ENCODE assay signal across 17 cellular contexts in genomic region chr14:91390165-91390778, GRCh38. TPM values are rescaled to one million over a fixed set of nuclear protein-coding genes. Genes with fewer than 3 reads are reported as not detected.
A peak's percentile ranks its signal among the peaks of the same experiment; 100 is the strongest.
DNase-seq lines count a peak whose midpoint lies in the region; ATAC-seq, FAIRE-seq and TF ChIP-seq lines count a peak whose summit lies in the region.
"Had no signal": no experiment of that assay in that cellular context is flagged by ENCODE, and none has a peak within 500 bp of the region (broad histone marks: within the 10 kb centered on the region; RNA-seq: fewer than 3 reads in every experiment).

No MANE protein-coding gene starts in this region.

- CTCF ChIA-PET in T-cell (lab: Charles Lee) (interaction anchor here in 1 of 2 donors (0.5 to 1.7 kb wide), 3 partner anchors 28 to 223 kb away, joined by 3 to 5 read pairs (median 3); partner anchors contain the start of gene CCDC88C), H1 (lab: Charles Lee; ENCODE audit: partially characterized antibody) (interaction anchor here (2.0 kb wide), 1 partner anchor 16 kb away, joined by 5 read pairs; no protein-coding TSS in a partner anchor)

- H3K18ac ChIP-seq in H1 (ENCODE audit: extremely low read depth, low read length), result no peak overlapping the region

- peaks cover 90 to 95% (median 91%) of the 10 kb centered on the region in 3 donors for H3K4me1 Mint-ChIP-seq in T-cell

- H3K4me1 ChIP-seq in BLaER1 (peaks cover 100% of the 10 kb centered on the region), H1 (replicated peaks in 1 of 4; ENCODE audit: control insufficient read depth in 3 of 4, insufficient read depth in 4 of 4, low read length in 3 of 4) (peaks cover 23 to 44% (median 33%) of the 10 kb centered on the region in 4 experiments)

- no peak overlapping the region for H3K14ac ChIP-seq in H1 (ENCODE audit: insufficient read length)

- H4K8ac ChIP-seq in H1 (ENCODE audit: extremely low read depth, insufficient read depth, low read length), result no peak overlapping the region

- H3K9me3 ChIP-seq in BLaER1, result no peaks in the 10 kb centered on the region
- H3K9me3 ChIP-seq in H1 (ENCODE audit: insufficient read depth in 2 of 2, low read depth in 1 of 2, low read length in 1 of 2), result no peaks in the 10 kb centered on the region
- H3K9me3 ChIP-seq: right atrium auricular region had no signal

- H2BK5ac ChIP-seq in H1 (ENCODE audit: low read depth, low read length), result no peak overlapping the region

- H2BK120ac ChIP-seq in H1 (replicated peaks; ENCODE audit: low read depth, low read length), result no peak overlapping the region

- H3K27ac Mint-ChIP-seq in T-cell, result peak overlapping the region; percentile 91 to 93

- peaks cover 10 to 92% of the 10 kb centered on the region in 2 experiments for H3K79me2 ChIP-seq in H1 (ENCODE audit: control insufficient read depth in 1 of 2, insufficient read depth in 2 of 2, low read length in 2 of 2)

- H3K9me3 Mint-ChIP-seq in T-cell, result no peaks in the 10 kb centered on the region

- no peak for TF ChIP-seq RAD21 in H1 (IDR thresholded peaks at IDR 0.05 in 1 of 2, conservative IDR thresholded peaks at IDR 0.05 in 1 of 2; ENCODE audit: low read depth in 2 of 2, low read length in 2 of 2)

- peaks cover 2% of the 10 kb centered on the region for H3K36me3 Mint-ChIP-seq in T-cell

- FAIRE-seq in H1 (lab: Jason Lieb, UNC), result no peak
- FAIRE-seq: endothelial cell of umbilical vein, kidney had no signal

- H3K56ac ChIP-seq in H1 (replicated peaks; ENCODE audit: insufficient read length, low read depth, low read length), result no peak overlapping the region

- H3K36me3 ChIP-seq in BLaER1 (no peaks in the 10 kb centered on the region), H1 (ENCODE audit: control insufficient read depth in 2 of 4, insufficient read depth in 4 of 4, low read length in 3 of 4) (no peaks in the 10 kb centered on the region; a peak in 1 of 8 replicates)
- H3K36me3 ChIP-seq: right atrium auricular region had no signal

- peak; percentile 31 to 63 (median 37) for ATAC-seq in T-cell (replicated peaks in 1 of 4)
- no peak for ATAC-seq in GM19467 (IDR thresholded peaks at IDR 0.05; ENCODE audit: unreplicated experiment)
- no peak for ATAC-seq in HG03045 (IDR thresholded peaks at IDR 0.05; ENCODE audit: unreplicated experiment)
- ATAC-seq: Panc1 had no signal

- no peak overlapping the region for H4K91ac ChIP-seq in H1 (replicated peaks; ENCODE audit: insufficient read length, low read length)

- no peak overlapping the region for H3K4ac ChIP-seq in H1 (replicated peaks; ENCODE audit: insufficient read length, low read depth, low read length)

- H3K4me3 ChIP-seq in BLaER1 (no peak overlapping the region), H1 (ENCODE audit: extremely low read depth in 1 of 4, insufficient read depth in 2 of 4, low read depth in 3 of 4, low read length in 4 of 4) (no peak overlapping the region)
- H3K4me3 ChIP-seq: right atrium auricular region had no signal

- POLR2A ChIA-PET in T-cell (lab: Charles Lee), result interaction anchor here (0.6 kb wide), 2 partner anchors 17 to 19 kb away, joined by 3 read pairs; no protein-coding TSS in a partner anchor
- POLR2A ChIA-PET in H1 (lab: Charles Lee; ENCODE audit: partially characterized antibody), result interaction anchor here (1.1 kb wide), 1 partner anchor 30 kb away, joined by 3 read pairs; no protein-coding TSS in a partner anchor

- peak overlapping the region; percentile 46 for H3K4me2 ChIP-seq in BLaER1
- no peak overlapping the region for H3K4me2 ChIP-seq in H1 (ENCODE audit: insufficient read depth in 1 of 2, low read depth in 2 of 2, low read length in 2 of 2)

- TF ChIP-seq POLR2A in H1 (IDR thresholded peaks at IDR 0.05; ENCODE audit: control extremely low read depth in 1 of 2, low read depth in 2 of 2, low read length in 2 of 2), result no peak

- H2BK15ac ChIP-seq in H1 (ENCODE audit: low read length), result no peak overlapping the region

- no peak for TF ChIP-seq EP300 in H1 (IDR thresholded peaks at IDR 0.05; ENCODE audit: borderline replicate concordance in 1 of 2, low read depth in 2 of 2, low read length in 2 of 2)

- H3K27me3 Mint-ChIP-seq in T-cell, result no peaks in the 10 kb centered on the region

- H3K9ac ChIP-seq in BLaER1 (no peak overlapping the region), H1 (replicated peaks in 1 of 4; ENCODE audit: extremely low read depth in 1 of 4, low read depth in 3 of 4, low read length in 3 of 4) (no peak overlapping the region)

- no peak overlapping the region for H3K27ac ChIP-seq in BLaER1
- no peak overlapping the region for H3K27ac ChIP-seq in H1 (ENCODE audit: low read depth, low read length)
- H3K27ac ChIP-seq: C4-2B, right atrium auricular region had no signal

- H2BK20ac ChIP-seq in H1 (ENCODE audit: low read length), result no peak overlapping the region

- H3K4me3 Mint-ChIP-seq in T-cell, result peak overlapping the region; percentile 29 to 98 (median 39)

- TF ChIP-seq CTCF in H1 (IDR thresholded peaks at IDR 0.05; ENCODE audit: control extremely low read depth in 1 of 3, insufficient read depth in 1 of 3, low read depth in 1 of 3, low read length in 3 of 3), result no peak

- no peaks in the 10 kb centered on the region for H3K23me2 ChIP-seq in H1 (ENCODE audit: low read depth, low read length)

- H3K23ac ChIP-seq in H1 (ENCODE audit: insufficient read length), result no peak overlapping the region

- H4K5ac ChIP-seq in H1 (ENCODE audit: insufficient read length, low read depth, low read length), result no peak overlapping the region

- H2BK12ac ChIP-seq in H1 (ENCODE audit: low read depth, low read length), result no peak overlapping the region

- H2AK5ac ChIP-seq in H1 (ENCODE audit: low read depth, low read length), result 0 out of 2 replicates have a peak overlapping the region, but pooled peaks have one; percentile 9

- 93% methylated on average over 12 of the region's 12 CpGs; no CpG with 5 or more reads in 1 of the 2 experiments for WGBS in H1 (ENCODE audit: extremely low coverage in 1 of 2, insufficient coverage in 1 of 2, insufficient read length in 1 of 2, insufficient replicate concordance in 2 of 2, low coverage in 1 of 2, low lambda C conversion rate in 2 of 2, missing lambda C conversion rate in 1 of 2), 2 experiments

- H3K27me3 ChIP-seq in BLaER1 (no peaks in the 10 kb centered on the region), H1 (replicated peaks in 1 of 4; ENCODE audit: control insufficient read depth in 3 of 4, extremely low read depth in 1 of 4, insufficient read depth in 3 of 4, low read length in 3 of 4) (no peaks in the 10 kb centered on the region)
- H3K27me3 ChIP-seq: right atrium auricular region had no signal

- DNase-seq in DMS79 treated with DMSO at 0.1 percent for 48 hours (lab: John Stamatoyannopoulos, UW), result peak; percentile 97
- peak in 5 of 34 experiments; percentile 29 to 51 (median 39) for DNase-seq in T-cell
- DNase-seq in H1 (ENCODE audit: low read depth in 1 of 2, low spot score in 2 of 2), result no peak
- no peak for DNase-seq in SKM-1 (lab: John Stamatoyannopoulos, UW; ENCODE audit: unreplicated experiment)
- no peak for DNase-seq in D341Med (ENCODE audit: low spot score)
- DNase-seq: activated CD8-positive, alpha-beta memory T cell treated with anti-CD3 and anti-CD28 coated beads, Interleukin-2, amount 50 U/mL, for 4 hours; kidney; NCI-H1930; stimulated activated CD4-positive, alpha-beta T cell treated with anti-CD3 and anti-CD28 coated beads, Interleukin-4, amount 100 ng/mL, for 24 hours; T1000 had no signal

- H2AFZ ChIP-seq in H1 (ENCODE audit: low read length), result no peak overlapping the region

- peaks cover 100% of the 10 kb centered on the region for H4K20me1 ChIP-seq in BLaER1
- H4K20me1 ChIP-seq in H1 (replicated peaks in 1 of 2; ENCODE audit: control insufficient read depth in 1 of 2, insufficient read depth in 2 of 2, low read length in 2 of 2), result peaks cover 17 to 27% of the 10 kb centered on the region in 2 experiments

- H3K79me1 ChIP-seq in H1 (ENCODE audit: low read depth, low read length), result peaks cover 35% of the 10 kb centered on the region

TF ChIP-seq in H1, 55 proteins besides CTCF, POLR2A, EP300 and RAD21:
- TF ChIP-seq CTBP2 (IDR thresholded peaks at IDR 0.05; ENCODE audit: borderline replicate concordance, insufficient read depth, insufficient read length, low read length) (no peak), MAFK (IDR thresholded peaks at IDR 0.05; ENCODE audit: low read depth, low read length) (no peak), SAP30 (IDR thresholded peaks at IDR 0.05; ENCODE audit: insufficient read depth, insufficient replicate concordance, low read length) (no peak), RXRA (IDR thresholded peaks at IDR 0.05; ENCODE audit: insufficient read depth, low read depth, low read length) (no peak), GABPA (IDR thresholded peaks at IDR 0.05; ENCODE audit: borderline replicate concordance, insufficient read depth, low read length) (no peak), TAF1 (IDR thresholded peaks at IDR 0.05; ENCODE audit: low read depth, low read length) (no peak), TBP (IDR thresholded peaks at IDR 0.05; ENCODE audit: low read depth, low read length) (no peak), SRF (IDR thresholded peaks at IDR 0.05; ENCODE audit: low read depth, low read length) (no peak), POLR2AphosphoS5 (IDR thresholded peaks at IDR 0.05; ENCODE audit: low read depth, low read length) (no peak), KDM4A (IDR thresholded peaks at IDR 0.05; ENCODE audit: low read depth, low read length, severe bottlenecking) (no peak), SUZ12 (IDR thresholded peaks at IDR 0.05; ENCODE audit: low read length) (no peak), EZH2 (IDR thresholded peaks at IDR 0.05; ENCODE audit: low read depth, low read length, severe bottlenecking) (no peak)

RNA-seq across cellular contexts. Expression of gene CCDC88C, which starts 27.3 kb away (rescaled TPM):
- 100 to 1,000 TPM; 260 to 368 (median 275) TPM for total RNA-seq in T-cell
- total RNA-seq in H1 (2021; fragmentation: NEBNext Ultra II Directional; extraction: Animal tissue kit (Norgen Biotek cat#: 25700)), result 55.4 and 57.7 TPM in 2 replicates
- 10.3 and 19.5 TPM in 2 replicates for polyA plus RNA-seq in H1 (2011; rRNA removed)
- polyA plus RNA-seq in H1 (2011; cell fraction: cytosol; rRNA removed), result 17.7 TPM
- 46.9 TPM for polyA plus RNA-seq in H1 (2011; cell fraction: nucleus; rRNA removed)
- polyA plus RNA-seq in H1 (2012, experiment 1 of 2), result 23.7 to 30.8 TPM (median 27.7 TPM) in 4 replicates
- 10.5 TPM for polyA plus RNA-seq in H1 (2012, experiment 2 of 2)
- 23.3 TPM for polyA plus RNA-seq in H1 (2013, experiment 1 of 2)
- polyA plus RNA-seq in H1 (2013, experiment 2 of 2), result 22.6 TPM
- 41.4 and 42.2 TPM in 2 replicates for polyA minus RNA-seq in H1 (2011; rRNA and poly(A)+ RNA removed)
- polyA minus RNA-seq in H1 (2011; cell fraction: cytosol; rRNA and poly(A)+ RNA removed), result 27.2 TPM
- 64.1 TPM for polyA minus RNA-seq in H1 (2011; cell fraction: nucleus; rRNA and poly(A)+ RNA removed)

Comparison
In these comparisons a context has a peak if more than half of its experiments do, and no peak if none do; other contexts are left out.
1. ATAC-seq: peak in T-cell (4 of 4); none in GM19467 (single experiment) and HG03045 (single experiment).